ENCODE assay signal across 18 cellular contexts in the genomic region with DNA sequence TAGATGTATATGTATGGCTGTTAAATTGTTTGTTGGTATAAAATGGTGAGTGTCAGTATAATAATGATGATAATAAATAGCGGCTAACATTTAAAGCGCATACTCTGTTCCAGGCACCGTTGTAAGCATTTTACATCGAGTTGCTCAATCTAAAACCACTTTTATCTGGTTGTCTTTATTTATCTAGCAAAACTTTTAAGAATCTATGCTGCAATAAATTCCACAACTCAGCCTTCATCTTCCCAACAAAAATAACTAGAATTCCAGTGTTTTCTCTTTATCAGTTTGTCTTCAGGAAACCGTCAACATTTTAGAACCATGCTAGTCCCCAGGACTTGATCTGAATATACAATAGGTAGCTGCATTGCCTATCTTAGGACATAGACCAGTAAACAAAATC.
"Had no signal": no experiment of that assay in that cellular context is flagged by ENCODE, and none has a peak within 500 bp of the region (broad histone marks: within the 10 kb centered on the region; RNA-seq: fewer than 3 reads in every experiment).

No MANE protein-coding gene starts in this region.

- H3K9me3 ChIP-seq: esophagus muscularis mucosa, sigmoid colon had no signal

- H3K4me2 ChIP-seq: smooth muscle cell had no signal

- H3K27ac ChIP-seq: epithelial cell of prostate, esophagus muscularis mucosa, foreskin keratinocyte had no signal

- ATAC-seq: effector memory CD8-positive, alpha-beta T cell; foreskin keratinocyte; left ventricle myocardium superior; naive thymus-derived CD4-positive, alpha-beta T cell had no signal

- FAIRE-seq: colon, kidney had no signal

- H3K27me3 ChIP-seq: esophagus muscularis mucosa, foreskin keratinocyte, sigmoid colon had no signal

- H3K4me3 ChIP-seq: esophagus muscularis mucosa, lung, sigmoid colon, smooth muscle cell had no signal

- H3K4me1 ChIP-seq: esophagus muscularis mucosa had no signal

- DNase-seq: effector memory CD8-positive, alpha-beta T cell; foreskin keratinocyte; immature natural killer cell; kidney; left colon; left ventricle myocardium superior; mesenchymal stem cell; naive thymus-derived CD4-positive, alpha-beta T cell; nephron progenitor cell; posterior cingulate gyrus; sigmoid colon; stimulated activated CD4-positive, alpha-beta T cell treated with anti-CD3 and anti-CD28 coated beads, Interleukin-2, amount 100 ng/mL, for 48 hours; stimulated activated naive CD4-positive, alpha-beta T cell treated with Interleukin-2 at 50 U/mL for 16 hours had no signal
